Comparison of ENCODE assay signal across 11 cellular contexts in genomic region chr3:58249358-58250092, GRCh38. TPM values are rescaled to one million over a fixed set of nuclear protein-coding genes. Genes with fewer than 3 reads are reported as not detected.
DNase-seq lines count a peak whose midpoint lies in the region; ATAC-seq, FAIRE-seq and TF ChIP-seq lines count a peak whose summit lies in the region.
"Had no signal": no experiment of that assay in that cellular context is flagged by ENCODE, and none has a peak within 500 bp of the region (broad histone marks: within the 10 kb centered on the region; RNA-seq: fewer than 3 reads in every experiment).

No MANE protein-coding gene starts in this region.

- H3K4me2 ChIP-seq in K562 (ENCODE audit: insufficient read depth, low read length) = no peak overlapping the region

- POLR2A ChIA-PET in K562 (lab: Yijun Ruan, JAX) = interaction anchor here (1.1 kb wide), 1 partner anchor 9 kb away, joined by 3 read pairs; no protein-coding TSS in a partner anchor

- no peak overlapping the region for H3K4me3 ChIP-seq in K562
- H3K4me3 ChIP-seq in left lung = no peak overlapping the region
- peak overlapping the region in 1 of 4 donors; percentile 7 for H3K4me3 ChIP-seq in tibial nerve

- no peaks in the 10 kb centered on the region for H3K27me3 ChIP-seq in K562 (ENCODE audit: control insufficient read depth in 2 of 2, insufficient read depth in 2 of 2, low read length in 2 of 2)
- no peaks in the 10 kb centered on the region for H3K27me3 ChIP-seq in left lung
- H3K27me3 ChIP-seq in tibial nerve = no peaks in the 10 kb centered on the region

- no peaks in the 10 kb centered on the region for H3K9me3 ChIP-seq in K562 (replicated peaks; ENCODE audit: control insufficient read depth, insufficient read depth, low read depth, low read length)
- no peaks in the 10 kb centered on the region for H3K9me3 ChIP-seq in left lung
- H3K9me3 ChIP-seq in tibial nerve = no peaks in the 10 kb centered on the region

- H3K9me1 ChIP-seq in K562 (ENCODE audit: control insufficient read depth, insufficient read depth, low read length) = no peaks in the 10 kb centered on the region

- H3K4me1 Mint-ChIP-seq in activated naive CD4-positive, alpha-beta T cell treated with anti-CD3 and anti-CD28 coated beads, Interleukin-2, amount 50 U/mL, for 24 hours = no peaks in the 10 kb centered on the region
- H3K4me1 Mint-ChIP-seq: activated naive CD4-positive, alpha-beta T cell treated with anti-CD3 and anti-CD28 coated beads, Interleukin-2, amount 10 ng/mL, durations not matched to agents 7 days and 5 days had no signal

- no peak for TF ChIP-seq RAD21 in K562 (CRISPR knock-in tag; conservative IDR thresholded peaks at IDR 0.05 in 1 of 2, IDR thresholded peaks at IDR 0.05 in 1 of 2)

- H3K9ac ChIP-seq in K562 (ENCODE audit: insufficient read depth in 1 of 2, low read depth in 2 of 2, low read length in 2 of 2) = no peak overlapping the region

- CTCF ChIA-PET in K562 (lab: Yijun Ruan, JAX; ENCODE audit: low intra/inter-chr PET ratio) = no interaction called here

- H3K36me3 ChIP-seq in K562 (ENCODE audit: control insufficient read depth, insufficient read depth, low read length) = no peaks in the 10 kb centered on the region
- no peaks in the 10 kb centered on the region for H3K36me3 ChIP-seq in left lung
- no peaks in the 10 kb centered on the region for H3K36me3 ChIP-seq in tibial nerve

- WGBS in K562 (ENCODE audit: insufficient coverage, low coverage, missing lambda C conversion rate) = 24% methylated on average over 6 of the region's 7 CpGs
- 38 to 50% methylated on average over 7 of the region's 7 CpGs for WGBS in tibial nerve, 2 donors

- H3K27ac ChIP-seq in K562 (ENCODE audit: extremely low read depth, low read depth, low read length) = no peak overlapping the region
- H3K27ac ChIP-seq in left lung = no peak overlapping the region
- peak overlapping the region in 3 of 4 donors; percentile 38 to 64 (median 57) for H3K27ac ChIP-seq in tibial nerve

- no peak for TF ChIP-seq POLR2A in K562 (conservative IDR thresholded peaks at IDR 0.05)
- no peak for TF ChIP-seq POLR2A in tibial nerve (IDR thresholded peaks at IDR 0.05)

- H3K27me3 Mint-ChIP-seq in activated naive CD4-positive, alpha-beta T cell treated with anti-CD3 and anti-CD28 coated beads, Interleukin-2, amount 50 U/mL, for 24 hours = no peaks in the 10 kb centered on the region

- peak overlapping the region; percentile 10 for H3K27ac Mint-ChIP-seq in activated naive CD4-positive, alpha-beta T cell treated with anti-CD3 and anti-CD28 coated beads, Interleukin-2, amount 50 U/mL, for 24 hours
- H3K27ac Mint-ChIP-seq: activated naive CD4-positive, alpha-beta T cell treated with anti-CD3 and anti-CD28 coated beads, Interleukin-2, amount 10 ng/mL, durations not matched to agents 7 days and 5 days had no signal

- ATAC-seq in K562 (peak; percentile 69), left lung (peak; percentile 93)

- BruUV-seq in K562 (replicated peaks; lab: Mats Ljungman, UMichigan) = no TSS peak

- H3K4me1 ChIP-seq in K562 (replicated peaks in 1 of 2; ENCODE audit: control insufficient read depth in 2 of 2, insufficient read depth in 2 of 2, low read length in 2 of 2) (peaks cover 0 to 10% of the 10 kb centered on the region in 2 experiments; a peak in 3 of 5 replicates), left lung (no peaks in the 10 kb centered on the region), tibial nerve (peaks cover 0 to 22% (median 4%) of the 10 kb centered on the region in 4 donors)

- peaks cover 7% of the 10 kb centered on the region; the same call in 1 of the 2 replicates for H4K20me1 ChIP-seq in K562 (replicated peaks; ENCODE audit: control insufficient read depth, insufficient read depth, low read length)

- H3K4me3 Mint-ChIP-seq in activated naive CD4-positive, alpha-beta T cell treated with anti-CD3 and anti-CD28 coated beads, Interleukin-2, amount 50 U/mL, for 24 hours = no peak overlapping the region
- H3K4me3 Mint-ChIP-seq: activated naive CD4-positive, alpha-beta T cell treated with anti-CD3 and anti-CD28 coated beads, Interleukin-2, amount 10 ng/mL, durations not matched to agents 7 days and 5 days had no signal

- H2AFZ ChIP-seq in K562 (ENCODE audit: low read depth, low read length) = no peak overlapping the region

- in situ Hi-C loops in K562 (cut with MboI) = no loop called here

- H3K36me3 Mint-ChIP-seq in activated naive CD4-positive, alpha-beta T cell treated with anti-CD3 and anti-CD28 coated beads, Interleukin-2, amount 50 U/mL, for 24 hours = no peaks in the 10 kb centered on the region
- H3K36me3 Mint-ChIP-seq: activated naive CD4-positive, alpha-beta T cell treated with anti-CD3 and anti-CD28 coated beads, Interleukin-2, amount 10 ng/mL, durations not matched to agents 7 days and 5 days had no signal

- no peak for FAIRE-seq in K562 (lab: Jason Lieb, UNC)
- FAIRE-seq: TTC549 had no signal

- no peaks in the 10 kb centered on the region for H3K9me3 Mint-ChIP-seq in activated naive CD4-positive, alpha-beta T cell treated with anti-CD3 and anti-CD28 coated beads, Interleukin-2, amount 50 U/mL, for 24 hours
- H3K9me3 Mint-ChIP-seq: activated naive CD4-positive, alpha-beta T cell treated with anti-CD3 and anti-CD28 coated beads, Interleukin-2, amount 10 ng/mL, durations not matched to agents 7 days and 5 days had no signal

- no peaks in the 10 kb centered on the region for H3K79me2 ChIP-seq in K562 (ENCODE audit: control insufficient read depth, insufficient read depth, low read length)

- no peak for TF ChIP-seq EP300 in K562 (IDR thresholded peaks at IDR 0.05; ENCODE audit: low read length)
- TF ChIP-seq EP300 in tibial nerve (IDR thresholded peaks at IDR 0.05) = no peak

- intact Hi-C loops in K562 (cut with micrococcal nuclease) = no loop called here
- intact Hi-C loops in left lung (cut with DNase I) = loop anchor here in 1 of 2 donors (10.0 kb wide), 1 partner anchor 45 kb away; no protein-coding TSS in a partner anchor

- DNase-seq in activated naive CD4-positive, alpha-beta T cell treated with Interleukin-2 at 50 U/mL for 16 hours = no peak
- DNase-seq in K562 (ENCODE audit: extremely low read depth in 1 of 4, low spot score in 3 of 4) (peak in 1 of 4 experiments; percentile 30), left lung (no peak), tibial nerve (ENCODE audit: low spot score in 2 of 2) (no peak), 8988T (no peak), DMS53 (lab: John Stamatoyannopoulos, UW) (no peak)
- DNase-seq in stimulated activated CD4-positive, alpha-beta T cell treated with anti-CD3 and anti-CD28 coated beads, Interleukin-4, amount 100 ng/mL, for 24 hours = no peak
- DNase-seq: activated naive CD4-positive, alpha-beta T cell treated with anti-CD3 and anti-CD28 coated beads, Interleukin-2, amount 10 ng/mL, durations not matched to agents 7 days and 5 days; NCI-H524 treated with DMSO at 0.1 percent for 48 hours had no signal

- TF ChIP-seq CTCF in K562 (IDR thresholded peaks at IDR 0.05 in 2 of 3, conservative IDR thresholded peaks at IDR 0.05 in 1 of 3; ENCODE audit: insufficient read depth in 2 of 3, low read depth in 1 of 3, low read length in 3 of 3) (peak in 2 of 3 experiments; percentile 6 to 15; a peak in 2 of 6 replicates), left lung (IDR thresholded peaks at IDR 0.05) (no peak), tibial nerve (IDR thresholded peaks at IDR 0.05) (no peak)

RNA-seq across cellular contexts. Expression of gene ABHD6, which starts 11.9 kb away (rescaled TPM):
- 6.4 and 12.8 TPM in 2 replicates for total RNA-seq in K562 (2011; cell fraction: chromatin; rRNA removed; ENCODE audit: low replicate concordance)
- 9.8 and 11.6 TPM in 2 replicates for total RNA-seq in K562 (2011; cell fraction: nucleolus; rRNA removed)
- total RNA-seq in K562 (2011; cell fraction: nucleoplasm; rRNA removed) = 5.2 and 11.6 TPM in 2 replicates
- total RNA-seq in K562 (2014; rRNA removed) = 2.1 and 3.7 TPM in 2 replicates
- total RNA-seq in K562 (2014; rRNA removed; fragmentation: Illumina TruSeq; extraction: Trizol) = 2.4 and 2.5 TPM in 2 replicates
- 3.6 and 4.1 TPM in 2 replicates for total RNA-seq in K562 (2015; rRNA removed; fragmentation: Illumina TruSeq; extraction: Trizol)
- 2.9 and 3.2 TPM in 2 replicates for total RNA-seq in K562 (2021)
- 3.6 and 4.1 TPM in 2 replicates for polyA plus RNA-seq in K562 (2011; rRNA removed)
- 4.7 and 4.9 TPM in 2 replicates for polyA plus RNA-seq in K562 (2011; cell fraction: cytosol; rRNA removed)
- polyA plus RNA-seq in K562 (2011; cell fraction: nucleus; rRNA removed) = 3.6 and 3.9 TPM in 2 replicates
- 3.2 and 5.2 TPM in 2 replicates for polyA plus RNA-seq in K562 (2012)
- polyA plus RNA-seq in K562 (2014; fragmentation: Illumina TruSeq; extraction: Trizol) = 2.3 and 2.9 TPM in 2 replicates
- polyA plus RNA-seq in K562 (2014; fragmentation: Nextera tagmentation; extraction: Ambion mirVana) = under 1 TPM; 0.53 to 0.81 TPM
- polyA plus RNA-seq in K562 (2014; rRNA removed) = 2.3 and 3.4 TPM in 2 replicates
- polyA minus RNA-seq in K562 (2011; rRNA and poly(A)+ RNA removed) = 6.0 and 7.1 TPM in 2 replicates
- 2.5 and 3.4 TPM in 2 replicates for polyA minus RNA-seq in K562 (2011; cell fraction: cytosol; rRNA and poly(A)+ RNA removed)
- 1.9 and 3.6 TPM in 2 replicates for polyA minus RNA-seq in K562 (2011; cell fraction: nucleus; rRNA and poly(A)+ RNA removed)
- 10 to 100 TPM; 12.7 TPM for total RNA-seq in left lung
- 10 to 100 TPM; 18.8 to 29.7 (median 19.5) TPM for total RNA-seq in tibial nerve

RNA-seq across cellular contexts. Expression of gene DNASE1L3, which starts 38.8 kb away (rescaled TPM):
- total RNA-seq in K562 (2011; cell fraction: chromatin; rRNA removed; ENCODE audit: low replicate concordance) = not detected in 2 replicates
- not detected in 2 replicates for total RNA-seq in K562 (2011; cell fraction: nucleolus; rRNA removed)
- not detected in 2 replicates for total RNA-seq in K562 (2011; cell fraction: nucleoplasm; rRNA removed)
- total RNA-seq in K562 (2014; rRNA removed) (not detected in 2 replicates), K562 (2014; rRNA removed; fragmentation: Illumina TruSeq; extraction: Trizol) (not detected in 2 replicates), K562 (2015; rRNA removed; fragmentation: Illumina TruSeq; extraction: Trizol) (not detected in 2 replicates), K562 (2021) (not detected in 2 replicates), left lung (1 to 10 TPM; 1.2 to 3.0 TPM), tibial nerve (10 to 100 TPM in 1 of 4 donors, 1 to 10 TPM in 2, under 1 TPM in 1; 0.39 to 12.9 (median 1.5) TPM)
- polyA plus RNA-seq in K562 (2011; rRNA removed) (0.06 TPM in 1 of 2 replicates, not detected in the other), K562 (2014; fragmentation: Illumina TruSeq; extraction: Trizol) (not detected in 2 replicates), K562 (2014; fragmentation: Nextera tagmentation; extraction: Ambion mirVana) (not detected), K562 (2014; rRNA removed) (not detected in 2 replicates)
- polyA plus RNA-seq in K562 (2011; cell fraction: cytosol; rRNA removed) = not detected in 2 replicates
- not detected in 2 replicates for polyA plus RNA-seq in K562 (2011; cell fraction: nucleus; rRNA removed)
- not detected in 2 replicates for polyA plus RNA-seq in K562 (2012)
- not detected in 2 replicates for polyA minus RNA-seq in K562 (2011; rRNA and poly(A)+ RNA removed)
- not detected in 2 replicates for polyA minus RNA-seq in K562 (2011; cell fraction: cytosol; rRNA and poly(A)+ RNA removed)
- not detected in 2 replicates for polyA minus RNA-seq in K562 (2011; cell fraction: nucleus; rRNA and poly(A)+ RNA removed)

RNA-seq across cellular contexts. Expression of gene RPP14, which starts 56.5 kb away (rescaled TPM):
- total RNA-seq in K562 (2011; cell fraction: chromatin; rRNA removed; ENCODE audit: low replicate concordance) = 25.4 and 29.4 TPM in 2 replicates
- total RNA-seq in K562 (2011; cell fraction: nucleolus; rRNA removed) = 14.8 and 18.0 TPM in 2 replicates
- 24.8 and 46.7 TPM in 2 replicates for total RNA-seq in K562 (2011; cell fraction: nucleoplasm; rRNA removed)
- total RNA-seq in K562 (2014; rRNA removed) (13.9 and 15.9 TPM in 2 replicates), K562 (2014; rRNA removed; fragmentation: Illumina TruSeq; extraction: Trizol) (13.5 and 15.5 TPM in 2 replicates), K562 (2015; rRNA removed; fragmentation: Illumina TruSeq; extraction: Trizol) (19.9 and 20.4 TPM in 2 replicates), K562 (2021) (14.9 and 17.0 TPM in 2 replicates), left lung (10 to 100 TPM; 12.7 to 15.9 TPM), tibial nerve (10 to 100 TPM in 2 of 4 donors, 1 to 10 TPM in 2; 5.7 to 14.0 (median 8.6) TPM)
- polyA plus RNA-seq in K562 (2011; rRNA removed) (14.7 and 18.9 TPM in 2 replicates), K562 (2014; fragmentation: Illumina TruSeq; extraction: Trizol) (14.6 and 15.4 TPM in 2 replicates), K562 (2014; fragmentation: Nextera tagmentation; extraction: Ambion mirVana) (10 to 100 TPM; 20.5 to 20.8 TPM), K562 (2014; rRNA removed) (15.1 and 19.0 TPM in 2 replicates)
- 6.3 and 12.9 TPM in 2 replicates for polyA plus RNA-seq in K562 (2011; cell fraction: cytosol; rRNA removed)
- polyA plus RNA-seq in K562 (2011; cell fraction: nucleus; rRNA removed) = 6.7 and 9.4 TPM in 2 replicates
- 6.3 and 9.3 TPM in 2 replicates for polyA plus RNA-seq in K562 (2012)
- polyA minus RNA-seq in K562 (2011; rRNA and poly(A)+ RNA removed) = 17.9 and 18.2 TPM in 2 replicates
- 5.6 and 8.6 TPM in 2 replicates for polyA minus RNA-seq in K562 (2011; cell fraction: cytosol; rRNA and poly(A)+ RNA removed)
- polyA minus RNA-seq in K562 (2011; cell fraction: nucleus; rRNA and poly(A)+ RNA removed) = 5.0 and 7.9 TPM in 2 replicates

RNA-seq across cellular contexts. Expression of gene HTD2, which starts 56.8 kb away (rescaled TPM):
- 7.2 and 11.2 TPM in 2 replicates for total RNA-seq in K562 (2011; cell fraction: chromatin; rRNA removed; ENCODE audit: low replicate concordance)
- total RNA-seq in K562 (2011; cell fraction: nucleolus; rRNA removed) = 3.0 and 3.2 TPM in 2 replicates
- total RNA-seq in K562 (2011; cell fraction: nucleoplasm; rRNA removed) = 3.2 and 5.1 TPM in 2 replicates
- total RNA-seq in K562 (2014; rRNA removed) (1.8 and 2.7 TPM in 2 replicates), K562 (2014; rRNA removed; fragmentation: Illumina TruSeq; extraction: Trizol) (10.5 and 12.7 TPM in 2 replicates), K562 (2015; rRNA removed; fragmentation: Illumina TruSeq; extraction: Trizol) (5.8 and 6.9 TPM in 2 replicates), K562 (2021) (8.3 and 9.6 TPM in 2 replicates), left lung (1 to 10 TPM; 7.6 to 8.0 TPM), tibial nerve (10 to 100 TPM; 10.6 to 15.1 (median 13.7) TPM)
- polyA plus RNA-seq in K562 (2011; rRNA removed) (9.4 and 11.6 TPM in 2 replicates), K562 (2014; fragmentation: Illumina TruSeq; extraction: Trizol) (2.2 and 6.8 TPM in 2 replicates), K562 (2014; fragmentation: Nextera tagmentation; extraction: Ambion mirVana) (10 to 100 TPM; 13.9 to 22.8 TPM), K562 (2014; rRNA removed) (5.8 and 8.0 TPM in 2 replicates)
- polyA plus RNA-seq in K562 (2011; cell fraction: cytosol; rRNA removed) = 4.4 and 7.8 TPM in 2 replicates
- polyA plus RNA-seq in K562 (2011; cell fraction: nucleus; rRNA removed) = 2.4 and 4.5 TPM in 2 replicates
- 3.4 and 4.9 TPM in 2 replicates for polyA plus RNA-seq in K562 (2012)
- 7.5 and 9.7 TPM in 2 replicates for polyA minus RNA-seq in K562 (2011; rRNA and poly(A)+ RNA removed)
- 2.0 TPM in 1 of 2 replicates, not detected in the other for polyA minus RNA-seq in K562 (2011; cell fraction: cytosol; rRNA and poly(A)+ RNA removed)
- 1.5 and 2.2 TPM in 2 replicates for polyA minus RNA-seq in K562 (2011; cell fraction: nucleus; rRNA and poly(A)+ RNA removed)

Comparison
In these comparisons a context has a peak if more than half of its experiments do, and no peak if none do; other contexts are left out.
1. H3K27ac ChIP-seq: peak in tibial nerve (3 of 4); none in K562 (single experiment) and left lung (0 of 2).
2. CTCF ChIP-seq: peak in K562 (2 of 3); none in left lung (0 of 2) and tibial nerve (0 of 5).